ENCODE assay signal across 17 cellular contexts in the genomic region with DNA sequence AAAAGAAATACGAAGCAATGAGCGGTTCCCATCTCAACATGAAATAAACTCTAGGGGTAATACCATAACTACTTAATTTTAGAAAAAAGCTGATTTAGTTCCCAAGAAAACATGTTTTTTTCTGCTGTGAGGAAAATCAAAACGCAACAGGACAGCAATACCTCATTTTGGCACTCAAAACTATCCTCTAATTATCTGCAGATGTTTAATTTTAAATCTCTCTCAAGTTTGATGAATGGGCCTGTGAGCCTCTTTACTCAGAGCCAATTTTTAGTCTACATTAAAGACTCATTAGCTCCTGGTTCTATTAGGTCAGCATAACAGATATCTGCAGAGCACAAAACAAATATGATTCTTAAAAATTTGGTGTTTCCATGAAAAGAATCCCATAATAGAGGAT. TPM values are rescaled to one million over a fixed set of nuclear protein-coding genes. Genes with fewer than 3 reads are reported as not detected.
DNase-seq lines count a peak whose midpoint lies in the region; ATAC-seq and TF ChIP-seq lines count a peak whose summit lies in the region.
"Had no signal": no experiment of that assay in that cellular context is flagged by ENCODE, and none has a peak within 500 bp of the region (broad histone marks: within the 10 kb centered on the region; RNA-seq: fewer than 3 reads in every experiment).

No MANE protein-coding gene starts in this region.

- H3K27ac ChIP-seq in A673 (ENCODE audit: low read depth, low read length, poor library complexity, severe bottlenecking) (peak overlapping the region; percentile 31), HEK293 (ENCODE audit: extremely low read depth, low read depth, low read length) (no peak overlapping the region), tibial artery (no peak overlapping the region)
- H3K27ac ChIP-seq: SJCRH30 had no signal

- H3K27ac Mint-ChIP-seq in WTC11, result peak overlapping the region; percentile 43; the same call in 1 of the 2 replicates

- CTCF ChIA-PET in A673 (lab: Charles Lee), result no interaction called here
- CTCF ChIA-PET in HEK293 (lab: Yijun Ruan, JAX), result interaction anchor here (0.6 to 0.9 kb wide), 2 partner anchors 9 to 18 kb away, joined by 3 read pairs; no protein-coding TSS in a partner anchor
- CTCF ChIA-PET in WTC11 (lab: Charles Lee), result interaction anchor here (1.0 kb wide), 1 partner anchor 87 kb away, joined by 3 read pairs; no protein-coding TSS in a partner anchor

- peaks cover 10% of the 10 kb centered on the region for H3K4me1 Mint-ChIP-seq in WTC11

- ATAC-seq in WTC11, result no peak

- intact Hi-C loops in A673 (cut with micrococcal nuclease; ENCODE audit: unreplicated experiment) (no loop called here), tibial artery (cut with DNase I; ENCODE audit: low total_unique reads) (no loop called here)

- H3K4me3 ChIP-seq in A673 (ENCODE audit: low read depth, low read length, poor library complexity, severe bottlenecking) (no peak overlapping the region), HEK293 (ENCODE audit: low read depth, low read length) (no peak overlapping the region), fibroblast of the aortic adventitia (ENCODE audit: low read depth, low read length) (no peak overlapping the region), tibial artery (no peak overlapping the region)
- H3K4me3 ChIP-seq: SJCRH30 had no signal

- TF ChIP-seq CTCF in A673 (conservative IDR thresholded peaks at IDR 0.05; ENCODE audit: low read depth, low read length) (no peak), HEK293 (tag by site-specific recombination; IDR thresholded peaks at IDR 0.05) (no peak), WTC11 (IDR thresholded peaks at IDR 0.05) (no peak), fibroblast of the aortic adventitia (IDR thresholded peaks at IDR 0.05; ENCODE audit: insufficient read depth, low read length) (no peak), tibial artery (IDR thresholded peaks at IDR 0.05) (no peak)

- no TSS peak for BruUV-seq in A673 (replicated peaks; lab: Mats Ljungman, UMichigan)

- H3K4me1 ChIP-seq in A673 (ENCODE audit: insufficient read depth, low read length, poor library complexity, severe bottlenecking), result peaks cover 19% of the 10 kb centered on the region
- no peaks in the 10 kb centered on the region for H3K4me1 ChIP-seq in HEK293 (ENCODE audit: control insufficient read depth, insufficient read depth, low read length)
- H3K4me1 ChIP-seq in tibial artery, result no peaks in the 10 kb centered on the region
- H3K4me1 ChIP-seq: SJCRH30 had no signal

- H3K27me3 ChIP-seq in A673 (replicated peaks; ENCODE audit: insufficient read depth, low read depth, low read length, poor library complexity) (no peaks in the 10 kb centered on the region), tibial artery (no peaks in the 10 kb centered on the region)
- H3K27me3 ChIP-seq: SJCRH30 had no signal

- H3K36me3 Mint-ChIP-seq in WTC11, result peaks cover 4% of the 10 kb centered on the region

- POLR2A ChIA-PET in A673 (lab: Charles Lee; ENCODE audit: low non-redundant PET), result no interaction called here
- POLR2A ChIA-PET in HEK293 (lab: Yijun Ruan, JAX), result no interaction called here
- POLR2A ChIA-PET in WTC11 (lab: Charles Lee), result no interaction called here

- no peaks in the 10 kb centered on the region for H3K27me3 Mint-ChIP-seq in WTC11 (ENCODE audit: low read depth)

- H3K9me3 Mint-ChIP-seq in WTC11, result peaks cover 4% of the 10 kb centered on the region

- no peaks in the 10 kb centered on the region for H3K9me3 ChIP-seq in A673 (ENCODE audit: low read depth, low read length, poor library complexity, severe bottlenecking)
- H3K9me3 ChIP-seq in HEK293 (ENCODE audit: control insufficient read depth, insufficient read depth, low read depth, low read length), result no peaks in the 10 kb centered on the region
- H3K9me3 ChIP-seq in tibial artery, result no peaks in the 10 kb centered on the region
- H3K9me3 ChIP-seq: SJCRH30 had no signal

- no peaks in the 10 kb centered on the region for H3K36me3 ChIP-seq in A673 (ENCODE audit: insufficient read depth, low read length, poor library complexity, severe bottlenecking)
- peaks cover 0 to 3% of the 10 kb centered on the region in 2 experiments; a peak in 1 of 3 replicates for H3K36me3 ChIP-seq in HEK293 (ENCODE audit: control insufficient read depth in 2 of 2, insufficient read depth in 1 of 2, low read length in 2 of 2)
- peaks cover 0 to 5% (median 0%) of the 10 kb centered on the region in 3 donors for H3K36me3 ChIP-seq in tibial artery
- H3K36me3 ChIP-seq: SJCRH30 had no signal

- peak; percentile 21 for DNase-seq in A673 (ENCODE audit: low spot score)
- DNase-seq in WTC11 (ENCODE audit: low spot score), result no peak
- peak; percentile 71 for DNase-seq in fibroblast of the aortic adventitia (ENCODE audit: low read depth)
- DNase-seq in NCI-H774 (lab: John Stamatoyannopoulos, UW), result no peak
- DNase-seq in tibial artery, result no peak
- DNase-seq in KG1 (lab: John Stamatoyannopoulos, UW), result no peak
- no peak for DNase-seq in activated CD4-positive, alpha-beta T cell treated with anti-CD3 and anti-CD28 coated beads for 48 hours
- DNase-seq: C1 segment of cervical spinal cord, DMS 273 treated with DMSO at 0.1 percent for 48 hours, GDM1, NCI-H1092, NCI-H1694, NCI-H345, NCI-H526 treated with DMSO at 0.1 percent for 48 hours, RPMI8226, SJCRH30 had no signal

- no peak overlapping the region for H3K4me3 Mint-ChIP-seq in WTC11

TF ChIP-seq in HEK293, 187 proteins besides CTCF, POLR2A, EP300 and RAD21:
- TF ChIP-seq ZSCAN23 (tag by site-specific recombination; IDR thresholded peaks at IDR 0.05), result no peak
- TF ChIP-seq, protein P1, sequence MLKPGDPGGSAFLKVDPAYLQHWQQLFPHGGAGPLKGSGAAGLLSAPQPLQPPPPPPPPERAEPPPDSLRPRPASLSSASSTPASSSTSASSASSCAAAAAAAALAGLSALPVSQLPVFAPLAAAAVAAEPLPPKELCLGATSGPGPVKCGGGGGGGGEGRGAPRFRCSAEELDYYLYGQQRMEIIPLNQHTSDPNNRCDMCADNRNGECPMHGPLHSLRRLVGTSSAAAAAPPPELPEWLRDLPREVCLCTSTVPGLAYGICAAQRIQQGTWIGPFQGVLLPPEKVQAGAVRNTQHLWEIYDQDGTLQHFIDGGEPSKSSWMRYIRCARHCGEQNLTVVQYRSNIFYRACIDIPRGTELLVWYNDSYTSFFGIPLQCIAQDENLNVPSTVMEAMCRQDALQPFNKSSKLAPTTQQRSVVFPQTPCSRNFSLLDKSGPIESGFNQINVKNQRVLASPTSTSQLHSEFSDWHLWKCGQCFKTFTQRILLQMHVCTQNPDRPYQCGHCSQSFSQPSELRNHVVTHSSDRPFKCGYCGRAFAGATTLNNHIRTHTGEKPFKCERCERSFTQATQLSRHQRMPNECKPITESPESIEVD (tag by site-specific recombination; IDR thresholded peaks at IDR 0.05), result 0 out of 2 replicates have a peak, but pooled peaks have one; percentile 13

TF ChIP-seq in WTC11, 78 proteins besides CTCF, POLR2A, EP300 and RAD21:
- TF ChIP-seq RELA (CRISPR knock-in tag; IDR thresholded peaks at IDR 0.05; ENCODE audit: borderline replicate concordance), result no peak
- TF ChIP-seq, protein P2, sequence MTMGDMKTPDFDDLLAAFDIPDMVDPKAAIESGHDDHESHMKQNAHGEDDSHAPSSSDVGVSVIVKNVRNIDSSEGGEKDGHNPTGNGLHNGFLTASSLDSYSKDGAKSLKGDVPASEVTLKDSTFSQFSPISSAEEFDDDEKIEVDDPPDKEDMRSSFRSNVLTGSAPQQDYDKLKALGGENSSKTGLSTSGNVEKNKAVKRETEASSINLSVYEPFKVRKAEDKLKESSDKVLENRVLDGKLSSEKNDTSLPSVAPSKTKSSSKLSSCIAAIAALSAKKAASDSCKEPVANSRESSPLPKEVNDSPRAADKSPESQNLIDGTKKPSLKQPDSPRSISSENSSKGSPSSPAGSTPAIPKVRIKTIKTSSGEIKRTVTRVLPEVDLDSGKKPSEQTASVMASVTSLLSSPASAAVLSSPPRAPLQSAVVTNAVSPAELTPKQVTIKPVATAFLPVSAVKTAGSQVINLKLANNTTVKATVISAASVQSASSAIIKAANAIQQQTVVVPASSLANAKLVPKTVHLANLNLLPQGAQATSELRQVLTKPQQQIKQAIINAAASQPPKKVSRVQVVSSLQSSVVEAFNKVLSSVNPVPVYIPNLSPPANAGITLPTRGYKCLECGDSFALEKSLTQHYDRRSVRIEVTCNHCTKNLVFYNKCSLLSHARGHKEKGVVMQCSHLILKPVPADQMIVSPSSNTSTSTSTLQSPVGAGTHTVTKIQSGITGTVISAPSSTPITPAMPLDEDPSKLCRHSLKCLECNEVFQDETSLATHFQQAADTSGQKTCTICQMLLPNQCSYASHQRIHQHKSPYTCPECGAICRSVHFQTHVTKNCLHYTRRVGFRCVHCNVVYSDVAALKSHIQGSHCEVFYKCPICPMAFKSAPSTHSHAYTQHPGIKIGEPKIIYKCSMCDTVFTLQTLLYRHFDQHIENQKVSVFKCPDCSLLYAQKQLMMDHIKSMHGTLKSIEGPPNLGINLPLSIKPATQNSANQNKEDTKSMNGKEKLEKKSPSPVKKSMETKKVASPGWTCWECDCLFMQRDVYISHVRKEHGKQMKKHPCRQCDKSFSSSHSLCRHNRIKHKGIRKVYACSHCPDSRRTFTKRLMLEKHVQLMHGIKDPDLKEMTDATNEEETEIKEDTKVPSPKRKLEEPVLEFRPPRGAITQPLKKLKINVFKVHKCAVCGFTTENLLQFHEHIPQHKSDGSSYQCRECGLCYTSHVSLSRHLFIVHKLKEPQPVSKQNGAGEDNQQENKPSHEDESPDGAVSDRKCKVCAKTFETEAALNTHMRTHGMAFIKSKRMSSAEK (CRISPR knock-in tag; IDR thresholded peaks at IDR 0.05; ENCODE audit: borderline replicate concordance), result no peak
- TF ChIP-seq NFATC4 (CRISPR knock-in tag; IDR thresholded peaks at IDR 0.05), result no peak
- no peak for TF ChIP-seq NFE2L1 (CRISPR knock-in tag; IDR thresholded peaks at IDR 0.05)
- no peak for TF ChIP-seq ZNF219 (CRISPR knock-in tag; IDR thresholded peaks at IDR 0.05; ENCODE audit: borderline replicate concordance)
- TF ChIP-seq ATF1 (CRISPR knock-in tag; IDR thresholded peaks at IDR 0.05), result no peak

RNA-seq across cellular contexts. Expression of a gene that starts 28.1 kb away (rescaled TPM):
- 19.3 and 21.5 TPM in 2 replicates for total RNA-seq in A673 (2021)
- 11.0 to 12.5 TPM (median 11.7 TPM) in 3 replicates for total RNA-seq in WTC11 (2021)
- total RNA-seq in fibroblast of the aortic adventitia (ENCODE audit: low replicate concordance), result 17.6 and 61.2 TPM in 2 replicates

Comparison
In these comparisons a context has a peak if more than half of its experiments do, and no peak if none do; other contexts are left out.
1. DNase-seq: peak in A673 (single experiment) and fibroblast of the aortic adventitia (single experiment); none in WTC11 (single experiment), NCI-H774 (single experiment), tibial artery (0 of 2), KG1 (single experiment) and activated CD4-positive, alpha-beta T cell treated with anti-CD3 and anti-CD28 coated beads for 48 hours (single experiment).